1 cellular context compared by ENCODE assay signal in the genomic region with DNA sequence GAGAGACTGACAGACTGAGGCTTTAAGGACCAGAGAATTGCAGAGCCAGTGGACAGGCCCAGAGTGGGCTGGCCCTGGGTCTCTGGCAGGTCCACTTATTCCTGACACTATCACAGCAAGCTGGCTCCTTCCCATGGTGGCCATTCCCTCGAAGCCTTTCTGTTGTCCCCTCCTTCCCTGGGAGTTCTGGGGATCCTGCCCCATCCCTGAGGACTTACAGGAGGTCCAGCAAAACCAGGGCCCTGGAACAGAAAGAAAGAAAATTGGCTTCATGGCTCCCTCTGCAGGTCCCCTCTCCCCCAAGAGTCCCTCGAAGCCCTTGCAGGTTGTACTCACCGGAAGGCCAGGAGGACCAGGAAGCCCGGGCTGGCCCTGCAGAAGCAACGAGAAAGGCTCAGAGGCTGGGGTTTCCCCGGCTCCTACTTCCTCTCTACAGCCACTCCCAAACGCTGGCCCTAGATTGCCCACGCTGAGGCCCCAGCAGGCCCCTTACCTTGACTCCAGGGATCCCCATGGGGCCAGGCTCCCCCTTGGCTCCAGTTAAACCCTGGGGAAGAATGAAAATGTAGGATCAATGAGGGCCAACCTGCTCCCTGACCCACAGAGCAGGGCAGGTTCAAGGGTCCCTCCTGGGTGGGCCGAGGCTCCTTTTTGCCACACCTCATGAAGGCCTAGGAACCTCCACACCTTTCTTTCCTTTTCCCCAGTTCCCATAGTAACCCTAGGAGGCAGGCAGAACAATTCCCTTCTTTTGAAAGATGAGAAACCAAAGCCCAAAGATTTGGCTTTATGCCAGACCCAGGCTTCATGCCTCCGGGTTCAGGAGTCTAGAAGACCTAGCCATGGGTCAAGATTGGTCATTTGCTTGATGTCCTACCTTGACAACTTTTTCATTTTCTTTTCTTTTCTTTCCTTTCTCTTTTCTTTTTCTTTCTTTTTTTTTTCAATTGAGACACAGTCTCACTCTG.
A peak's percentile ranks its signal among the peaks of the same experiment; 100 is the strongest.
TF ChIP-seq lines count a peak whose summit lies in the region.

No MANE protein-coding gene starts in this region.

TF ChIP-seq in K562, 482 proteins besides CTCF, POLR2A, EP300 and RAD21 (continued from another document and continues in another):
- TF ChIP-seq, protein P1, sequence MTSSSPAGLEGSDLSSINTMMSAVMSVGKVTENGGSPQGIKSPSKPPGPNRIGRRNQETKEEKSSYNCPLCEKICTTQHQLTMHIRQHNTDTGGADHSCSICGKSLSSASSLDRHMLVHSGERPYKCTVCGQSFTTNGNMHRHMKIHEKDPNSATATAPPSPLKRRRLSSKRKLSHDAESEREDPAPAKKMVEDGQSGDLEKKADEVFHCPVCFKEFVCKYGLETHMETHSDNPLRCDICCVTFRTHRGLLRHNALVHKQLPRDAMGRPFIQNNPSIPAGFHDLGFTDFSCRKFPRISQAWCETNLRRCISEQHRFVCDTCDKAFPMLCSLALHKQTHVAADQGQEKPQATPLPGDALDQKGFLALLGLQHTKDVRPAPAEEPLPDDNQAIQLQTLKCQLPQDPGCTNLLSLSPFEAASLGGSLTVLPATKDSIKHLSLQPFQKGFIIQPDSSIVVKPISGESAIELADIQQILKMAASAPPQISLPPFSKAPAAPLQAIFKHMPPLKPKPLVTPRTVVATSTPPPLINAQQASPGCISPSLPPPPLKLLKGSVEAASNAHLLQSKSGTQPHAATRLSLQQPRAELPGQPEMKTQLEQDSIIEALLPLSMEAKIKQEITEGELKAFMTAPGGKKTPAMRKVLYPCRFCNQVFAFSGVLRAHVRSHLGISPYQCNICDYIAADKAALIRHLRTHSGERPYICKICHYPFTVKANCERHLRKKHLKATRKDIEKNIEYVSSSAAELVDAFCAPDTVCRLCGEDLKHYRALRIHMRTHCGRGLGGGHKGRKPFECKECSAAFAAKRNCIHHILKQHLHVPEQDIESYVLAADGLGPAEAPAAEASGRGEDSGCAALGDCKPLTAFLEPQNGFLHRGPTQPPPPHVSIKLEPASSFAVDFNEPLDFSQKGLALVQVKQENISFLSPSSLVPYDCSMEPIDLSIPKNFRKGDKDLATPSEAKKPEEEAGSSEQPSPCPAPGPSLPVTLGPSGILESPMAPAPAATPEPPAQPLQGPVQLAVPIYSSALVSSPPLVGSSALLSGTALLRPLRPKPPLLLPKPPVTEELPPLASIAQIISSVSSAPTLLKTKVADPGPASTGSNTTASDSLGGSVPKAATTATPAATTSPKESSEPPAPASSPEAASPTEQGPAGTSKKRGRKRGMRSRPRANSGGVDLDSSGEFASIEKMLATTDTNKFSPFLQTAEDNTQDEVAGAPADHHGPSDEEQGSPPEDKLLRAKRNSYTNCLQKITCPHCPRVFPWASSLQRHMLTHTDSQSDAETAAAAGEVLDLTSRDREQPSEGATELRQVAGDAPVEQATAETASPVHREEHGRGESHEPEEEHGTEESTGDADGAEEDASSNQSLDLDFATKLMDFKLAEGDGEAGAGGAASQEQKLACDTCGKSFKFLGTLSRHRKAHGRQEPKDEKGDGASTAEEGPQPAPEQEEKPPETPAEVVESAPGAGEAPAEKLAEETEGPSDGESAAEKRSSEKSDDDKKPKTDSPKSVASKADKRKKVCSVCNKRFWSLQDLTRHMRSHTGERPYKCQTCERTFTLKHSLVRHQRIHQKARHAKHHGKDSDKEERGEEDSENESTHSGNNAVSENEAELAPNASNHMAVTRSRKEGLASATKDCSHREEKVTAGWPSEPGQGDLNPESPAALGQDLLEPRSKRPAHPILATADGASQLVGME (CRISPR knock-in tag; IDR thresholded peaks at IDR 0.05): no peak
- TF ChIP-seq HDAC1 (IDR thresholded peaks at IDR 0.05) (no peak), ZKSCAN1 (IDR thresholded peaks at IDR 0.05; ENCODE audit: low read depth, low read length) (no peak), EGR1 (conservative IDR thresholded peaks at IDR 0.05) (no peak), ESRRB (CRISPR knock-in tag; IDR thresholded peaks at IDR 0.05; ENCODE audit: borderline replicate concordance) (no peak), NBN (IDR thresholded peaks at IDR 0.05; ENCODE audit: low read depth) (no peak), RFX1 (IDR thresholded peaks at IDR 0.05) (no peak; the same call in 1 of the 2 replicates), HDAC8 (tag; IDR thresholded peaks at IDR 0.05) (no peak), MTA3 (IDR thresholded peaks at IDR 0.05; ENCODE audit: borderline replicate concordance) (no peak), KAT2B (IDR thresholded peaks at IDR 0.05; ENCODE audit: low read depth, low read length) (no peak), RB1 (IDR thresholded peaks at IDR 0.05; ENCODE audit: low read depth) (0 out of 2 replicates have a peak, but pooled peaks have one; percentile 20), NEUROD1 (IDR thresholded peaks at IDR 0.05; ENCODE audit: borderline replicate concordance, low read depth, low read length, partially characterized antibody) (no peak), NFXL1 (CRISPR knock-in tag; IDR thresholded peaks at IDR 0.05) (no peak), ZC3H4 (CRISPR knock-in tag; IDR thresholded peaks at IDR 0.05; ENCODE audit: borderline replicate concordance) (no peak), TAF1 (IDR thresholded peaks at IDR 0.05; ENCODE audit: control insufficient read depth, extremely low read depth, insufficient read depth, low read length, severe bottlenecking) (no peak), GABPB1 (CRISPR knock-in tag; IDR thresholded peaks at IDR 0.05) (0 out of 2 replicates have a peak, but pooled peaks have one; percentile 18), ZC3H11A (IDR thresholded peaks at IDR 0.05; ENCODE audit: low read depth, low read length) (no peak), ZNF644 (tag; IDR thresholded peaks at IDR 0.05; ENCODE audit: low read depth) (0 out of 2 replicates have a peak, but pooled peaks have one; percentile 29), PHB (CRISPR knock-in tag; IDR thresholded peaks at IDR 0.05) (no peak), ZNF184 (CRISPR knock-in tag; IDR thresholded peaks at IDR 0.05) (no peak), LEF1 (IDR thresholded peaks at IDR 0.05) (no peak), ATF1 (CRISPR knock-in tag; IDR thresholded peaks at IDR 0.05) (no peak), ATF1 (tag; IDR thresholded peaks at IDR 0.05) (no peak), SAFB (IDR thresholded peaks at IDR 0.05; ENCODE audit: borderline replicate concordance, low read depth, low read length) (no peak), ZNF253 (CRISPR knock-in tag; conservative IDR thresholded peaks at IDR 0.05) (no peak), MBD2 (IDR thresholded peaks at IDR 0.05; ENCODE audit: borderline replicate concordance, low read depth) (no peak), PCBP2 (IDR thresholded peaks at IDR 0.05; ENCODE audit: low read depth, low read length, poor library complexity, severe bottlenecking) (no peak), ZNF3 (CRISPR knock-in tag; IDR thresholded peaks at IDR 0.05) (no peak), CCNT2 (IDR thresholded peaks at IDR 0.05; ENCODE audit: borderline replicate concordance, extremely low read depth, insufficient read length, low read depth, low read length) (no peak), ZBTB17 (CRISPR knock-in tag; IDR thresholded peaks at IDR 0.05) (no peak)
- TF ChIP-seq, protein P2, sequence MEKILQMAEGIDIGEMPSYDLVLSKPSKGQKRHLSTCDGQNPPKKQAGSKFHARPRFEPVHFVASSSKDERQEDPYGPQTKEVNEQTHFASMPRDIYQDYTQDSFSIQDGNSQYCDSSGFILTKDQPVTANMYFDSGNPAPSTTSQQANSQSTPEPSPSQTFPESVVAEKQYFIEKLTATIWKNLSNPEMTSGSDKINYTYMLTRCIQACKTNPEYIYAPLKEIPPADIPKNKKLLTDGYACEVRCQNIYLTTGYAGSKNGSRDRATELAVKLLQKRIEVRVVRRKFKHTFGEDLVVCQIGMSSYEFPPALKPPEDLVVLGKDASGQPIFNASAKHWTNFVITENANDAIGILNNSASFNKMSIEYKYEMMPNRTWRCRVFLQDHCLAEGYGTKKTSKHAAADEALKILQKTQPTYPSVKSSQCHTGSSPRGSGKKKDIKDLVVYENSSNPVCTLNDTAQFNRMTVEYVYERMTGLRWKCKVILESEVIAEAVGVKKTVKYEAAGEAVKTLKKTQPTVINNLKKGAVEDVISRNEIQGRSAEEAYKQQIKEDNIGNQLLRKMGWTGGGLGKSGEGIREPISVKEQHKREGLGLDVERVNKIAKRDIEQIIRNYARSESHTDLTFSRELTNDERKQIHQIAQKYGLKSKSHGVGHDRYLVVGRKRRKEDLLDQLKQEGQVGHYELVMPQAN (IDR thresholded peaks at IDR 0.05; ENCODE audit: borderline replicate concordance): no peak
- TF ChIP-seq, protein P3, sequence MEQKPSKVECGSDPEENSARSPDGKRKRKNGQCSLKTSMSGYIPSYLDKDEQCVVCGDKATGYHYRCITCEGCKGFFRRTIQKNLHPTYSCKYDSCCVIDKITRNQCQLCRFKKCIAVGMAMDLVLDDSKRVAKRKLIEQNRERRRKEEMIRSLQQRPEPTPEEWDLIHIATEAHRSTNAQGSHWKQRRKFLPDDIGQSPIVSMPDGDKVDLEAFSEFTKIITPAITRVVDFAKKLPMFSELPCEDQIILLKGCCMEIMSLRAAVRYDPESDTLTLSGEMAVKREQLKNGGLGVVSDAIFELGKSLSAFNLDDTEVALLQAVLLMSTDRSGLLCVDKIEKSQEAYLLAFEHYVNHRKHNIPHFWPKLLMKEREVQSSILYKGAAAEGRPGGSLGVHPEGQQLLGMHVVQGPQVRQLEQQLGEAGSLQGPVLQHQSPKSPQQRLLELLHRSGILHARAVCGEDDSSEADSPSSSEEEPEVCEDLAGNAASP (IDR thresholded peaks at IDR 0.05): no peak
- TF ChIP-seq, protein P4, sequence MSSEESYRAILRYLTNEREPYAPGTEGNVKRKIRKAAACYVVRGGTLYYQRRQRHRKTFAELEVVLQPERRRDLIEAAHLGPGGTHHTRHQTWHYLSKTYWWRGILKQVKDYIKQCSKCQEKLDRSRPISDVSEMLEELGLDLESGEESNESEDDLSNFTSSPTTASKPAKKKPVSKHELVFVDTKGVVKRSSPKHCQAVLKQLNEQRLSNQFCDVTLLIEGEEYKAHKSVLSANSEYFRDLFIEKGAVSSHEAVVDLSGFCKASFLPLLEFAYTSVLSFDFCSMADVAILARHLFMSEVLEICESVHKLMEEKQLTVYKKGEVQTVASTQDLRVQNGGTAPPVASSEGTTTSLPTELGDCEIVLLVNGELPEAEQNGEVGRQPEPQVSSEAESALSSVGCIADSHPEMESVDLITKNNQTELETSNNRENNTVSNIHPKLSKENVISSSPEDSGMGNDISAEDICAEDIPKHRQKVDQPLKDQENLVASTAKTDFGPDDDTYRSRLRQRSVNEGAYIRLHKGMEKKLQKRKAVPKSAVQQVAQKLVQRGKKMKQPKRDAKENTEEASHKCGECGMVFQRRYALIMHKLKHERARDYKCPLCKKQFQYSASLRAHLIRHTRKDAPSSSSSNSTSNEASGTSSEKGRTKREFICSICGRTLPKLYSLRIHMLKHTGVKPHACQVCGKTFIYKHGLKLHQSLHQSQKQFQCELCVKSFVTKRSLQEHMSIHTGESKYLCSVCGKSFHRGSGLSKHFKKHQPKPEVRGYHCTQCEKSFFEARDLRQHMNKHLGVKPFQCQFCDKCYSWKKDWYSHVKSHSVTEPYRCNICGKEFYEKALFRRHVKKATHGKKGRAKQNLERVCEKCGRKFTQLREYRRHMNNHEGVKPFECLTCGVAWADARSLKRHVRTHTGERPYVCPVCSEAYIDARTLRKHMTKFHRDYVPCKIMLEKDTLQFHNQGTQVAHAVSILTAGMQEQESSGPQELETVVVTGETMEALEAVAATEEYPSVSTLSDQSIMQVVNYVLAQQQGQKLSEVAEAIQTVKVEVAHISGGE (CRISPR knock-in tag; IDR thresholded peaks at IDR 0.05): peak in 1 of 3 experiments; percentile 34; a peak in 1 of 6 replicates
- TF ChIP-seq, protein P5, sequence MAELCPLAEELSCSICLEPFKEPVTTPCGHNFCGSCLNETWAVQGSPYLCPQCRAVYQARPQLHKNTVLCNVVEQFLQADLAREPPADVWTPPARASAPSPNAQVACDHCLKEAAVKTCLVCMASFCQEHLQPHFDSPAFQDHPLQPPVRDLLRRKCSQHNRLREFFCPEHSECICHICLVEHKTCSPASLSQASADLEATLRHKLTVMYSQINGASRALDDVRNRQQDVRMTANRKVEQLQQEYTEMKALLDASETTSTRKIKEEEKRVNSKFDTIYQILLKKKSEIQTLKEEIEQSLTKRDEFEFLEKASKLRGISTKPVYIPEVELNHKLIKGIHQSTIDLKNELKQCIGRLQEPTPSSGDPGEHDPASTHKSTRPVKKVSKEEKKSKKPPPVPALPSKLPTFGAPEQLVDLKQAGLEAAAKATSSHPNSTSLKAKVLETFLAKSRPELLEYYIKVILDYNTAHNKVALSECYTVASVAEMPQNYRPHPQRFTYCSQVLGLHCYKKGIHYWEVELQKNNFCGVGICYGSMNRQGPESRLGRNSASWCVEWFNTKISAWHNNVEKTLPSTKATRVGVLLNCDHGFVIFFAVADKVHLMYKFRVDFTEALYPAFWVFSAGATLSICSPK (IDR thresholded peaks at IDR 0.05; ENCODE audit: borderline replicate concordance): no peak
- TF ChIP-seq, protein P6, sequence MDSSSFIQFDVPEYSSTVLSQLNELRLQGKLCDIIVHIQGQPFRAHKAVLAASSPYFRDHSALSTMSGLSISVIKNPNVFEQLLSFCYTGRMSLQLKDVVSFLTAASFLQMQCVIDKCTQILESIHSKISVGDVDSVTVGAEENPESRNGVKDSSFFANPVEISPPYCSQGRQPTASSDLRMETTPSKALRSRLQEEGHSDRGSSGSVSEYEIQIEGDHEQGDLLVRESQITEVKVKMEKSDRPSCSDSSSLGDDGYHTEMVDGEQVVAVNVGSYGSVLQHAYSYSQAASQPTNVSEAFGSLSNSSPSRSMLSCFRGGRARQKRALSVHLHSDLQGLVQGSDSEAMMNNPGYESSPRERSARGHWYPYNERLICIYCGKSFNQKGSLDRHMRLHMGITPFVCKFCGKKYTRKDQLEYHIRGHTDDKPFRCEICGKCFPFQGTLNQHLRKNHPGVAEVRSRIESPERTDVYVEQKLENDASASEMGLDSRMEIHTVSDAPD (CRISPR knock-in tag; IDR thresholded peaks at IDR 0.05): no peak
- TF ChIP-seq, protein P7, sequence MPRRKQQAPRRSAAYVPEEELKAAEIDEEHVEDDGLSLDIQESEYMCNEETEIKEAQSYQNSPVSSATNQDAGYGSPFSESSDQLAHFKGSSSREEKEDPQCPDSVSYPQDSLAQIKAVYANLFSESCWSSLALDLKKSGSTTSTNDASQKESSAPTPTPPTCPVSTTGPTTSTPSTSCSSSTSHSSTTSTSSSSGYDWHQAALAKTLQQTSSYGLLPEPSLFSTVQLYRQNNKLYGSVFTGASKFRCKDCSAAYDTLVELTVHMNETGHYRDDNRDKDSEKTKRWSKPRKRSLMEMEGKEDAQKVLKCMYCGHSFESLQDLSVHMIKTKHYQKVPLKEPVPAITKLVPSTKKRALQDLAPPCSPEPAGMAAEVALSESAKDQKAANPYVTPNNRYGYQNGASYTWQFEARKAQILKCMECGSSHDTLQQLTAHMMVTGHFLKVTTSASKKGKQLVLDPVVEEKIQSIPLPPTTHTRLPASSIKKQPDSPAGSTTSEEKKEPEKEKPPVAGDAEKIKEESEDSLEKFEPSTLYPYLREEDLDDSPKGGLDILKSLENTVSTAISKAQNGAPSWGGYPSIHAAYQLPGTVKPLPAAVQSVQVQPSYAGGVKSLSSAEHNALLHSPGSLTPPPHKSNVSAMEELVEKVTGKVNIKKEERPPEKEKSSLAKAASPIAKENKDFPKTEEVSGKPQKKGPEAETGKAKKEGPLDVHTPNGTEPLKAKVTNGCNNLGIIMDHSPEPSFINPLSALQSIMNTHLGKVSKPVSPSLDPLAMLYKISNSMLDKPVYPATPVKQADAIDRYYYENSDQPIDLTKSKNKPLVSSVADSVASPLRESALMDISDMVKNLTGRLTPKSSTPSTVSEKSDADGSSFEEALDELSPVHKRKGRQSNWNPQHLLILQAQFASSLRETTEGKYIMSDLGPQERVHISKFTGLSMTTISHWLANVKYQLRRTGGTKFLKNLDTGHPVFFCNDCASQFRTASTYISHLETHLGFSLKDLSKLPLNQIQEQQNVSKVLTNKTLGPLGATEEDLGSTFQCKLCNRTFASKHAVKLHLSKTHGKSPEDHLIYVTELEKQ (CRISPR knock-in tag; IDR thresholded peaks at IDR 0.05): no peak
